In the genomic region with DNA sequence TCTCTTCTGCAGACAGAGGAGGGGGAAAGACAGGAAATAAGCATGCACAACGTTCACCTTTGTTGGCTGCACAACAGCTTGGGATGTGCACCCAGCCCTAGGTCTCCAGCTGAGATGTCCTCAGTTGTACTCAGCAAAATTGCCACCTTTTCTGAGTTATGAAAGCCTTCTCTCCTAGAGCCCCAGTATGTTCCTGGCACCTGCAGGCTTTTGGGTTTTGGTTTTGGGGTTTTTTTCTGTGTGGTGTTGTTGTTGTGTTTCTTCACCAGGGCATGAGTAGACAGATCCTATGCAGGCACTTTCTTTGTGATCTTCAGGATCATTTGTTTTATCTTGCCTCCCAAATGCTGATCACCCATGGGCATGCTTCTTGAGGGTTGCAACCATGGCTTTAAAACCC, we compare ENCODE assay signal across 19 cellular contexts.
DNase-seq lines count a peak whose midpoint lies in the region; ATAC-seq and TF ChIP-seq lines count a peak whose summit lies in the region.
"Had no signal": no experiment of that assay in that cellular context is flagged by ENCODE, and none has a peak within 500 bp of the region (broad histone marks: within the 10 kb centered on the region; RNA-seq: fewer than 3 reads in every experiment).

No MANE protein-coding gene starts in this region.

- H3K4me3 ChIP-seq in DND-41 (ENCODE audit: low read depth in 1 of 2, low read length in 2 of 2) (no peak overlapping the region), H7 (ENCODE audit: insufficient read depth, low read depth, low read length) (no peak overlapping the region)
- H3K4me3 ChIP-seq: A549; BLaER1 treated with 17β-estradiol and CSF1 and Interleukin-3, amounts not matched to agents 10 nM and 100 nM had no signal

- TF ChIP-seq CTCF in DND-41 (IDR thresholded peaks at IDR 0.05; ENCODE audit: borderline replicate concordance, extremely low read depth, low read length, poor library complexity, severe bottlenecking) (no peak), type B pancreatic cell (conservative IDR thresholded peaks at IDR 0.05) (no peak), endothelial cell (IDR thresholded peaks at IDR 0.05; ENCODE audit: unreplicated experiment) (no peak)

- H3K4me2 ChIP-seq in DND-41 (ENCODE audit: insufficient read depth, low read length) = 0 out of 2 replicates have a peak overlapping the region, but pooled peaks have one; percentile 12
- H3K4me2 ChIP-seq: A549; BLaER1 treated with 17β-estradiol and CSF1 and Interleukin-3, amounts not matched to agents 10 nM and 100 nM had no signal

- peaks cover 14% of the 10 kb centered on the region for H3K27me3 Mint-ChIP-seq in type B pancreatic cell
- H3K27me3 Mint-ChIP-seq in endothelial cell (ENCODE audit: unreplicated experiment) = peaks cover 1% of the 10 kb centered on the region
- H3K27me3 Mint-ChIP-seq: CD4-positive, alpha-beta T cell had no signal

- peak; percentile 81 for ATAC-seq in DND-41 (ENCODE audit: insufficient read depth, low read depth)
- ATAC-seq: A549; CD8-positive, alpha-beta T cell had no signal

- peak overlapping the region; percentile 14 for H3K27ac Mint-ChIP-seq in type B pancreatic cell
- no peak overlapping the region for H3K27ac Mint-ChIP-seq in endothelial cell (ENCODE audit: unreplicated experiment)
- H3K27ac Mint-ChIP-seq: B cell; CD4-positive, alpha-beta T cell; CD8-positive, alpha-beta T cell had no signal

- H3K4me1 ChIP-seq in DND-41 (ENCODE audit: insufficient read depth, low read length) = peaks cover 38% of the 10 kb centered on the region
- H3K4me1 ChIP-seq: A549; BLaER1 treated with 17β-estradiol and CSF1 and Interleukin-3, amounts not matched to agents 10 nM and 100 nM; Caco-2 had no signal

- H3K4me3 Mint-ChIP-seq in type B pancreatic cell = no peak overlapping the region
- H3K4me3 Mint-ChIP-seq in endothelial cell (ENCODE audit: unreplicated experiment) = no peak overlapping the region
- H3K4me3 Mint-ChIP-seq: B cell; CD4-positive, alpha-beta T cell; CD8-positive, alpha-beta T cell had no signal

- no peaks in the 10 kb centered on the region for H3K36me3 Mint-ChIP-seq in type B pancreatic cell
- no peaks in the 10 kb centered on the region for H3K36me3 Mint-ChIP-seq in endothelial cell (ENCODE audit: low read depth, unreplicated experiment)
- H3K36me3 Mint-ChIP-seq: CD8-positive, alpha-beta T cell had no signal

- peaks cover 5% of the 10 kb centered on the region for H3K9me3 Mint-ChIP-seq in type B pancreatic cell
- H3K9me3 Mint-ChIP-seq in endothelial cell (ENCODE audit: unreplicated experiment) = no peaks in the 10 kb centered on the region

- H3K27ac ChIP-seq in DND-41 (ENCODE audit: low read length) = peak overlapping the region; percentile 64
- H3K27ac ChIP-seq in KOPT-K1 (ENCODE audit: low read depth, low read length, poor library complexity, severe bottlenecking) = peak overlapping the region; percentile 38
- H3K27ac ChIP-seq: 22Rv1; A549; BLaER1 treated with 17β-estradiol and CSF1 and Interleukin-3, amounts not matched to agents 10 nM and 100 nM; C4-2B had no signal

- no peaks in the 10 kb centered on the region for H3K27me3 ChIP-seq in DND-41 (ENCODE audit: insufficient read depth, low read length, poor library complexity)
- H3K27me3 ChIP-seq in H7 (ENCODE audit: control insufficient read depth, insufficient read depth, low read length) = no peaks in the 10 kb centered on the region
- H3K27me3 ChIP-seq: BLaER1 treated with 17β-estradiol and CSF1 and Interleukin-3, amounts not matched to agents 10 nM and 100 nM had no signal

- DNase-seq in DND-41 (peak; percentile 58), type B pancreatic cell (ENCODE audit: extremely low spot score, unreplicated experiment) (no peak), endothelial cell (ENCODE audit: low spot score) (no peak), H7 (no peak), G401 (ENCODE audit: low spot score) (no peak)
- DNase-seq: AML-193; Caco-2; Calu3; CD4-positive, alpha-beta T cell; CD8-positive, alpha-beta T cell; DMS79 treated with DMSO at 0.1 percent for 48 hours; EL; GF-D8 had no signal

- H3K36me3 ChIP-seq in DND-41 (ENCODE audit: insufficient read depth, low read length) (no peaks in the 10 kb centered on the region), KOPT-K1 (ENCODE audit: insufficient read depth, low read length) (0 out of 2 replicates have a peak, but pooled peaks cover 3% of the 10 kb centered on the region), H7 (replicated peaks; ENCODE audit: control insufficient read depth, insufficient read depth, low read length) (no peaks in the 10 kb centered on the region)
- H3K36me3 ChIP-seq: BLaER1 treated with 17β-estradiol and CSF1 and Interleukin-3, amounts not matched to agents 10 nM and 100 nM had no signal

- no peak overlapping the region for H2AFZ ChIP-seq in DND-41 (ENCODE audit: low read depth, low read length)

- peak overlapping the region; percentile 5; the same call in 1 of the 2 replicates for H3K9ac ChIP-seq in DND-41 (ENCODE audit: low read depth, low read length)
- H3K9ac ChIP-seq: BLaER1 treated with 17β-estradiol and CSF1 and Interleukin-3, amounts not matched to agents 10 nM and 100 nM had no signal

- H3K4me1 Mint-ChIP-seq in type B pancreatic cell (ENCODE audit: unreplicated experiment) = peaks cover 7% of the 10 kb centered on the region
- no peaks in the 10 kb centered on the region for H3K4me1 Mint-ChIP-seq in endothelial cell (ENCODE audit: unreplicated experiment)
- H3K4me1 Mint-ChIP-seq: B cell had no signal

- H3K79me2 ChIP-seq in DND-41 (ENCODE audit: insufficient read depth, low read length) = no peaks in the 10 kb centered on the region

- in situ Hi-C loops in G401 (cut with HindIII; ENCODE audit: low sequenced_read_pairs) = no loop called here

- no peaks in the 10 kb centered on the region for H4K20me1 ChIP-seq in DND-41 (ENCODE audit: insufficient read depth, low read length)
- H4K20me1 ChIP-seq: BLaER1 treated with 17β-estradiol and CSF1 and Interleukin-3, amounts not matched to agents 10 nM and 100 nM had no signal

- H3K9me3 ChIP-seq in DND-41 (ENCODE audit: insufficient read depth, low read length, severe bottlenecking) (peaks cover 21% of the 10 kb centered on the region), KOPT-K1 (ENCODE audit: insufficient read depth, low read length, poor library complexity, severe bottlenecking) (peaks cover 30% of the 10 kb centered on the region)
- H3K9me3 ChIP-seq: A549, Caco-2 had no signal
